Comparison of ENCODE assay signal across 1 cellular context in genomic region chr5:96035796-96036195, GRCh38.
TF ChIP-seq lines count a peak whose summit lies in the region.

No MANE protein-coding gene starts in this region.

TF ChIP-seq in H1, 55 proteins besides CTCF, POLR2A, EP300 and RAD21:
- TF ChIP-seq TAF1 (IDR thresholded peaks at IDR 0.05; ENCODE audit: low read depth, low read length), result no peak
- no peak for TF ChIP-seq CTBP2 (IDR thresholded peaks at IDR 0.05; ENCODE audit: borderline replicate concordance, insufficient read depth, insufficient read length, low read length)
- no peak for TF ChIP-seq ATF2 (IDR thresholded peaks at IDR 0.05; ENCODE audit: low read length)
- no peak for TF ChIP-seq BCL11A (IDR thresholded peaks at IDR 0.05; ENCODE audit: low read depth in 2 of 2, low read length in 2 of 2)
- no peak for TF ChIP-seq SIN3A (conservative IDR thresholded peaks at IDR 0.05 in 1 of 2, IDR thresholded peaks at IDR 0.05 in 1 of 2; ENCODE audit: low read depth in 1 of 2, low read length in 2 of 2)
- TF ChIP-seq TCF12 (IDR thresholded peaks at IDR 0.05; ENCODE audit: low read depth, low read length), result no peak
- TF ChIP-seq SP2 (IDR thresholded peaks at IDR 0.05; ENCODE audit: low read length), result no peak
- TF ChIP-seq TAF7 (optimal IDR thresholded peaks at IDR 0.05; ENCODE audit: borderline replicate concordance, low read depth, low read length), result no peak
- TF ChIP-seq SIRT6 (IDR thresholded peaks at IDR 0.05; ENCODE audit: low read length), result no peak
- no peak for TF ChIP-seq EGR1 (IDR thresholded peaks at IDR 0.05; ENCODE audit: borderline replicate concordance, low read depth, low read length)
- TF ChIP-seq KDM4A (IDR thresholded peaks at IDR 0.05; ENCODE audit: low read depth, low read length, severe bottlenecking), result no peak
- TF ChIP-seq RXRA (IDR thresholded peaks at IDR 0.05; ENCODE audit: insufficient read depth, low read depth, low read length), result no peak
- no peak for TF ChIP-seq CEBPB (IDR thresholded peaks at IDR 0.05; ENCODE audit: low read depth, low read length)
- TF ChIP-seq SAP30 (IDR thresholded peaks at IDR 0.05; ENCODE audit: insufficient read depth, insufficient replicate concordance, low read length), result no peak
- no peak for TF ChIP-seq RBBP5 (IDR thresholded peaks at IDR 0.05; ENCODE audit: borderline replicate concordance, low read depth, low read length)
- TF ChIP-seq ZNF274 (IDR thresholded peaks at IDR 0.05; ENCODE audit: borderline replicate concordance, extremely low read depth, low read length), result no peak
- no peak for TF ChIP-seq SIX5 (IDR thresholded peaks at IDR 0.05; ENCODE audit: low read depth, low read length)
- TF ChIP-seq GTF2F1 (IDR thresholded peaks at IDR 0.05; ENCODE audit: borderline replicate concordance, low read depth, low read length), result no peak
- no peak for TF ChIP-seq ASH2L (IDR thresholded peaks at IDR 0.05; ENCODE audit: low read length)
TF ChIP-seq in H1: peak in this region for 0.
